ENCODE assay signal across 1 cellular context in genomic region chr1:34642679-34643078, GRCh38.
TF ChIP-seq lines count a peak whose summit lies in the region.

No MANE protein-coding gene starts in this region.

TF ChIP-seq in H1, 55 proteins besides CTCF, POLR2A, EP300 and RAD21:
- TF ChIP-seq NANOG (IDR thresholded peaks at IDR 0.05; ENCODE audit: insufficient read depth, low read depth, low read length, poor library complexity, severe bottlenecking) (no peak), NRF1 (IDR thresholded peaks at IDR 0.05; ENCODE audit: low read depth, low read length) (no peak), SAP30 (IDR thresholded peaks at IDR 0.05; ENCODE audit: insufficient read depth, insufficient replicate concordance, low read length) (no peak), TAF7 (optimal IDR thresholded peaks at IDR 0.05; ENCODE audit: borderline replicate concordance, low read depth, low read length) (no peak), POU5F1 (IDR thresholded peaks at IDR 0.05; ENCODE audit: low read depth, low read length) (no peak)
